29 cellular contexts compared by ENCODE assay signal in the genomic region with DNA sequence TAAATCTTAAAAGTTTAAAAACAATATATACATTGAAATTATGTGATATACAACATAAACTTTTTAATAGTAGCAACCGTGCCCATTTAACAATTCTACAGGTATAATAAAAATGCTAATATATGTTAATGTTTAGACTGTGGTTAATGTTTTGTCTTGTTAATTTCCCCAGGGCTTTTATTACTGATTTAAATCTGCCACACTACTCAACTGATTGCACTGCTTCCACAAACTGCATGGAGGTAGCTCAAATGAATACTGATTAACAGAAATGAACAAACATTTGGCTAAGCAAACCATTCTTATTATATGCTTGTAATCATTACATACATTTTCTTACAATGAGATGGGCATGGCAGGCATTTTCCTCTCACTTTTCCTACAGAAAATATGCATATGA.
"Had no signal": no experiment of that assay in that cellular context is flagged by ENCODE, and none has a peak within 500 bp of the region (broad histone marks: within the 10 kb centered on the region; RNA-seq: fewer than 3 reads in every experiment).

No MANE protein-coding gene starts in this region.

- H3K9me3 ChIP-seq: ovary, uterus had no signal

- H3K27me3 Mint-ChIP-seq: activated CD8-positive, alpha-beta T cell treated with anti-CD3 and anti-CD28 coated beads for 36 hours; activated naive CD4-positive, alpha-beta T cell treated with anti-CD3 and anti-CD28 coated beads, Interleukin-2, amount 50 U/mL, for 24 hours; activated naive CD8-positive, alpha-beta T cell treated with anti-CD3 and anti-CD28 coated beads, Interleukin-2, amount 50 U/mL, for 24 hours; effector memory CD8-positive, alpha-beta T cell; progenitor cell of endocrine pancreas; stimulated activated naive CD8-positive, alpha-beta T cell treated with anti-CD3 and anti-CD28 coated beads, Interleukin-15, amount 100 ng/mL, for 72 hours; type B pancreatic cell had no signal

- DNase-seq: activated B cell treated with CpG ODN at 0.5 μM for 24 hours; activated CD4-positive, alpha-beta T cell treated with anti-CD3 and anti-CD28 coated beads, Interleukin-2, amount 50 U/mL, for 1 hour; activated CD8-positive, alpha-beta T cell treated with anti-CD3 and anti-CD28 coated beads for 36 hours; activated naive CD8-positive, alpha-beta T cell treated with anti-CD3 and anti-CD28 coated beads, Interleukin-2, amount 50 U/mL, for 24 hours; activated T-cell treated with anti-CD3 and anti-CD28 coated beads, Interleukin-2, amount 50 U/mL, for 4 hours; amygdala; caudate nucleus; cortex of kidney; effector memory CD8-positive, alpha-beta T cell; erythroblast; head of caudate nucleus; islet precursor cell; left cardiac atrium; naive B cell; ovary; retina; stimulated activated CD4-positive, alpha-beta T cell treated with anti-CD3 and anti-CD28 coated beads, Interleukin-4, amount 100 ng/mL, for 24 hours; stimulated activated naive CD8-positive, alpha-beta T cell treated with anti-CD3 and anti-CD28 coated beads, Interleukin-15, amount 100 ng/mL, for 72 hours; substantia nigra; T-helper 2 cell; uterus had no signal

- H3K36me3 ChIP-seq: ovary, uterus had no signal

- H3K9me3 Mint-ChIP-seq: activated B cell treated with CpG ODN at 0.5 μM for 24 hours; activated CD8-positive, alpha-beta T cell treated with anti-CD3 and anti-CD28 coated beads for 36 hours; activated naive CD4-positive, alpha-beta T cell treated with anti-CD3 and anti-CD28 coated beads, Interleukin-2, amount 50 U/mL, for 24 hours; activated naive CD8-positive, alpha-beta T cell treated with anti-CD3 and anti-CD28 coated beads, Interleukin-2, amount 50 U/mL, for 24 hours; activated T-cell treated with anti-CD3 and anti-CD28 coated beads, Interleukin-2, amount 50 U/mL, for 4 hours; activated T-helper 2 cell treated with anti-CD3 and anti-CD28 coated beads, Interferon-gamma antibody, Interleukin-2, Interleukin-4, amounts not matched to agents 10 μg/mL and 5 μg/mL and 100 μg/mL, durations not matched to agents 14 hours and 24 hours and 36 hours; effector memory CD8-positive, alpha-beta T cell; naive B cell; stimulated activated effector memory CD8-positive, alpha-beta T cell treated with anti-CD3 and anti-CD28 coated beads, Interleukin-12 subunit alpha, Interleukin-12 subunit beta, amount 100 ng/mL, for 72 hours; stimulated activated naive CD8-positive, alpha-beta T cell treated with anti-CD3 and anti-CD28 coated beads, Interleukin-15, amount 100 ng/mL, for 72 hours; type B pancreatic cell had no signal

- H3K27me3 ChIP-seq: ovary, uterus had no signal

- H3K4me1 Mint-ChIP-seq: activated B cell treated with CpG ODN at 0.5 μM for 24 hours; activated naive CD4-positive, alpha-beta T cell treated with anti-CD3 and anti-CD28 coated beads, Interleukin-2, amount 50 U/mL, for 24 hours; activated naive CD8-positive, alpha-beta T cell treated with anti-CD3 and anti-CD28 coated beads, Interleukin-2, amount 50 U/mL, for 24 hours; naive B cell; stimulated activated effector memory CD8-positive, alpha-beta T cell treated with anti-CD3 and anti-CD28 coated beads, Interleukin-12 subunit alpha, Interleukin-12 subunit beta, amount 100 ng/mL, for 72 hours; stimulated activated naive CD8-positive, alpha-beta T cell treated with anti-CD3 and anti-CD28 coated beads, Interleukin-15, amount 100 ng/mL, for 72 hours had no signal

- H3K4me3 Mint-ChIP-seq: activated B cell treated with CpG ODN at 0.5 μM for 24 hours; activated CD8-positive, alpha-beta T cell treated with anti-CD3 and anti-CD28 coated beads for 36 hours; activated naive CD4-positive, alpha-beta T cell treated with anti-CD3 and anti-CD28 coated beads, Interleukin-2, amount 50 U/mL, for 24 hours; activated naive CD8-positive, alpha-beta T cell treated with anti-CD3 and anti-CD28 coated beads, Interleukin-2, amount 50 U/mL, for 24 hours; activated T-cell treated with anti-CD3 and anti-CD28 coated beads, Interleukin-2, amount 50 U/mL, for 4 hours; effector memory CD8-positive, alpha-beta T cell; mesothelial cell of epicardium; naive B cell; stimulated activated effector memory CD8-positive, alpha-beta T cell treated with anti-CD3 and anti-CD28 coated beads, Interleukin-12 subunit alpha, Interleukin-12 subunit beta, amount 100 ng/mL, for 72 hours; stimulated activated naive CD8-positive, alpha-beta T cell treated with anti-CD3 and anti-CD28 coated beads, Interleukin-15, amount 100 ng/mL, for 72 hours; type B pancreatic cell had no signal

- ATAC-seq: activated CD8-positive, alpha-beta T cell treated with anti-CD3 and anti-CD28 coated beads for 36 hours; activated naive CD8-positive, alpha-beta T cell treated with anti-CD3 and anti-CD28 coated beads, Interleukin-2, amount 50 U/mL, for 24 hours; activated T-cell treated with anti-CD3 and anti-CD28 coated beads, Interleukin-2, amount 50 U/mL, for 4 hours; effector memory CD8-positive, alpha-beta T cell; left cardiac atrium; sciatic nerve; stimulated activated effector memory CD8-positive, alpha-beta T cell treated with anti-CD3 and anti-CD28 coated beads, Interleukin-12 subunit alpha, Interleukin-12 subunit beta, amount 100 ng/mL, for 72 hours; stimulated activated naive CD8-positive, alpha-beta T cell treated with anti-CD3 and anti-CD28 coated beads, Interleukin-15, amount 100 ng/mL, for 72 hours had no signal

- H3K4me1 ChIP-seq: uterus had no signal

- H3K36me3 Mint-ChIP-seq: activated naive CD4-positive, alpha-beta T cell treated with anti-CD3 and anti-CD28 coated beads, Interleukin-2, amount 50 U/mL, for 24 hours; naive B cell; stimulated activated effector memory CD8-positive, alpha-beta T cell treated with anti-CD3 and anti-CD28 coated beads, Interleukin-12 subunit alpha, Interleukin-12 subunit beta, amount 100 ng/mL, for 72 hours had no signal

- H3K27ac Mint-ChIP-seq: activated B cell treated with CpG ODN at 0.5 μM for 24 hours; activated CD8-positive, alpha-beta T cell treated with anti-CD3 and anti-CD28 coated beads for 36 hours; activated naive CD4-positive, alpha-beta T cell treated with anti-CD3 and anti-CD28 coated beads, Interleukin-2, amount 50 U/mL, for 24 hours; activated naive CD8-positive, alpha-beta T cell treated with anti-CD3 and anti-CD28 coated beads, Interleukin-2, amount 50 U/mL, for 24 hours; activated T-helper 2 cell treated with anti-CD3 and anti-CD28 coated beads, Interferon-gamma antibody, Interleukin-2, Interleukin-4, amounts not matched to agents 10 μg/mL and 5 μg/mL and 100 μg/mL, durations not matched to agents 14 hours and 24 hours and 36 hours; effector memory CD8-positive, alpha-beta T cell; mesothelial cell of epicardium; naive B cell; progenitor cell of endocrine pancreas; stimulated activated effector memory CD8-positive, alpha-beta T cell treated with anti-CD3 and anti-CD28 coated beads, Interleukin-12 subunit alpha, Interleukin-12 subunit beta, amount 100 ng/mL, for 72 hours; stimulated activated naive CD8-positive, alpha-beta T cell treated with anti-CD3 and anti-CD28 coated beads, Interleukin-15, amount 100 ng/mL, for 72 hours; type B pancreatic cell had no signal

- H3K27ac ChIP-seq: ovary, skin epidermis, uterus had no signal

- H3K4me3 ChIP-seq: ovary, skin epidermis, uterus had no signal
